In the genomic region with DNA sequence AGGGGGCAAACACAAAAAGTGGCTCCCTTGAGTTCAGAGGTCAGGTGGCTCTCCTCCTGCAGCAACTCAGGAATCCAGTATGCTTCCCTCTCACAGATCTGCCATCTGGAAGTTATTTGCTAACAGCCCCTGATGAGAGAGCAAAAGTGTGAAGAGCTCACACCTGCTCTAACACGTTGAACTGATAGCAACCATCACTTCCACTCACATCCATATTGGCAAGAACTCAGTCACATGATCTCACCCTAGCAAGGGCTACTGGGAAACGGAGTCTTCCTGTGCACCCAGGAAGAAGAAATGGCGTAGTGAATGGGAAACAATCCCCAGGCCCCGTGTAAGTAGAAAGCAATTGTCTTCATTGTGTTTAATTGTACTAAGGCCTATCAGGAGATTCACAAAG, we compare ENCODE assay signal across 15 cellular contexts. TPM values are rescaled to one million over a fixed set of nuclear protein-coding genes. Genes with fewer than 3 reads are reported as not detected.
DNase-seq lines count a peak whose midpoint lies in the region; ATAC-seq and TF ChIP-seq lines count a peak whose summit lies in the region.
"Had no signal": no experiment of that assay in that cellular context is flagged by ENCODE, and none has a peak within 500 bp of the region (broad histone marks: within the 10 kb centered on the region; RNA-seq: fewer than 3 reads in every experiment).

No MANE protein-coding gene starts in this region.

- H2BK12ac ChIP-seq in neuronal stem cell (ENCODE audit: low read length), result no peak overlapping the region

- intact Hi-C loops in Panc1 (cut with micrococcal nuclease; ENCODE audit: unreplicated experiment) (no loop called here), prostate gland (cut with DNase I) (no loop called here)

- WGBS in neuronal stem cell (ENCODE audit: extremely low coverage in 2 of 2, insufficient read length in 2 of 2, insufficient replicate concordance in 1 of 2), 2 donors, result no CpG with 5 or more reads among the region's 4 CpGs
- WGBS in prostate gland, result 83% methylated on average over 4 of the region's 4 CpGs

- H2BK5ac ChIP-seq in neuronal stem cell (ENCODE audit: low read length), result no peak overlapping the region

- BruUV-seq in Panc1 (replicated peaks; lab: Mats Ljungman, UMichigan), result no TSS peak

- no peak overlapping the region for H3K23ac ChIP-seq in neuronal stem cell (ENCODE audit: low read depth, low read length, poor library complexity)

- H3K4ac ChIP-seq in neuronal stem cell (ENCODE audit: low read length), result no peak overlapping the region

- no peak overlapping the region for H3K14ac ChIP-seq in neuronal stem cell (ENCODE audit: low read length)

- TF ChIP-seq EP300 in Ishikawa (IDR thresholded peaks at IDR 0.05; ENCODE audit: borderline replicate concordance), result no peak

- H2AK5ac ChIP-seq in neuronal stem cell (ENCODE audit: low read depth, low read length), result no peak overlapping the region

- CTCF ChIA-PET in Panc1 (lab: Charles Lee), result interaction anchor here (0.6 kb wide), 2 partner anchors 152 to 243 kb away, joined by 3 to 6 read pairs; no protein-coding TSS in a partner anchor

- H2AFZ ChIP-seq in neuronal stem cell (ENCODE audit: low read length), result peak overlapping the region; percentile 75
- H2AFZ ChIP-seq: GM23248 had no signal

- H3K79me1 ChIP-seq in neuronal stem cell (ENCODE audit: low read depth, low read length), result no peaks in the 10 kb centered on the region

- peak; percentile 15 for DNase-seq in NCI-H82 (lab: John Stamatoyannopoulos, UW)
- DNase-seq in NCI-H82 treated with DMSO at 0.1 percent for 48 hours (lab: John Stamatoyannopoulos, UW; ENCODE audit: unreplicated experiment), result no peak
- no peak for DNase-seq in Panc1 (ENCODE audit: low read depth, low spot score)
- no peak for DNase-seq in neuronal stem cell (ENCODE audit: low spot score)
- no peak for DNase-seq in SK-N-DZ (ENCODE audit: low spot score)
- no peak for DNase-seq in prostate gland (ENCODE audit: low spot score)
- DNase-seq: BE2C; CD4-positive, alpha-beta memory T cell; GM23248; NCI-H1436; NCI-H526; Peyer's patch; Right ventricle myocardium superior; T-helper 2 cell had no signal

- H3K4me1 ChIP-seq in Panc1 (ENCODE audit: control insufficient read depth, insufficient read depth, low read length) (peaks cover 16% of the 10 kb centered on the region), neuronal stem cell (ENCODE audit: control insufficient read depth in 2 of 2, insufficient read depth in 1 of 2, low read depth in 1 of 2, low read length in 2 of 2) (peaks cover 0 to 8% of the 10 kb centered on the region in 2 donors), prostate gland (replicated peaks) (no peaks in the 10 kb centered on the region)
- H3K4me1 ChIP-seq: BE2C had no signal

- H3K4me3 ChIP-seq in Panc1 (ENCODE audit: low read depth in 2 of 2, low read length in 2 of 2) (no peak overlapping the region), neuronal stem cell (ENCODE audit: low read length in 2 of 2) (no peak overlapping the region), prostate gland (no peak overlapping the region)
- H3K4me3 ChIP-seq: GM23248, Peyer's patch had no signal

- H4K91ac ChIP-seq in neuronal stem cell (ENCODE audit: low read depth, low read length, poor library complexity), result no peak overlapping the region

- no peak overlapping the region for H3K18ac ChIP-seq in neuronal stem cell (ENCODE audit: low read length)

- TF ChIP-seq RAD21 in Ishikawa (IDR thresholded peaks at IDR 0.05; ENCODE audit: low read depth), result no peak

- TF ChIP-seq POLR2A in prostate gland (IDR thresholded peaks at IDR 0.05), result no peak

- H3K27ac ChIP-seq in Panc1 (ENCODE audit: low read length) (peak overlapping the region; percentile 11; the same call in 1 of the 2 replicates), neuronal stem cell (replicated peaks; ENCODE audit: low read length) (no peak overlapping the region), prostate gland (no peak overlapping the region)
- H3K27ac ChIP-seq: GM23248, Peyer's patch had no signal

- H3K36me3 ChIP-seq in Panc1 (ENCODE audit: control insufficient read depth, insufficient read depth, low read length) (no peaks in the 10 kb centered on the region), neuronal stem cell (replicated peaks in 1 of 2; ENCODE audit: control insufficient read depth in 2 of 2, insufficient read depth in 2 of 2, low read length in 2 of 2) (no peaks in the 10 kb centered on the region), prostate gland (no peaks in the 10 kb centered on the region)
- H3K36me3 ChIP-seq: BE2C, Peyer's patch had no signal

- no peak overlapping the region for H2BK15ac ChIP-seq in neuronal stem cell (ENCODE audit: low read length)

- H3K27me3 ChIP-seq in Panc1 (ENCODE audit: control insufficient read depth, insufficient read depth, low read length) (no peaks in the 10 kb centered on the region), neuronal stem cell (ENCODE audit: control insufficient read depth in 3 of 3, insufficient read depth in 3 of 3, low read depth in 1 of 3, low read length in 3 of 3) (peaks cover 0 to 3% (median 0%) of the 10 kb centered on the region in 3 experiments), prostate gland (replicated peaks; ENCODE audit: insufficient read depth) (no peaks in the 10 kb centered on the region)
- H3K27me3 ChIP-seq: BE2C, Peyer's patch had no signal

- no peak overlapping the region for H2BK120ac ChIP-seq in neuronal stem cell (ENCODE audit: low read depth, low read length)

- TF ChIP-seq CTCF in Panc1 (IDR thresholded peaks at IDR 0.05) (no peak), prostate gland (IDR thresholded peaks at IDR 0.05) (no peak)

- H3K4me2 ChIP-seq in neuronal stem cell (ENCODE audit: insufficient read depth, low read length, poor library complexity, severe bottlenecking), result no peak overlapping the region

- ATAC-seq in Panc1, result no peak

- POLR2A ChIA-PET in Panc1 (lab: Charles Lee), result no interaction called here

- no peak overlapping the region for H3K9ac ChIP-seq in neuronal stem cell (ENCODE audit: low read depth, low read length, poor library complexity)
- H3K9ac ChIP-seq: GM23248 had no signal

- H4K8ac ChIP-seq in neuronal stem cell (ENCODE audit: low read depth, low read length), result no peak overlapping the region

- in situ Hi-C loops in Panc1 (cut with HindIII; ENCODE audit: low pct_unique_long_range_greater_than_20kb, low sequenced_read_pairs), result no loop called here

- H3K9me3 ChIP-seq in Panc1 (ENCODE audit: control insufficient read depth, insufficient read depth, low read depth, low read length), result no peaks in the 10 kb centered on the region
- no peaks in the 10 kb centered on the region for H3K9me3 ChIP-seq in neuronal stem cell (replicated peaks in 1 of 2; ENCODE audit: control insufficient read depth in 2 of 2, insufficient read depth in 1 of 2, low read depth in 1 of 2, low read length in 2 of 2)
- H3K9me3 ChIP-seq in prostate gland, result no peaks in the 10 kb centered on the region
- H3K9me3 ChIP-seq: BE2C, Peyer's patch had no signal

TF ChIP-seq in Ishikawa, 13 proteins besides CTCF, POLR2A, EP300 and RAD21:
- TF ChIP-seq CEBPB (IDR thresholded peaks at IDR 0.05) (no peak), CREB1 (IDR thresholded peaks at IDR 0.05; ENCODE audit: low read depth) (no peak)
- TF ChIP-seq, protein P1, sequence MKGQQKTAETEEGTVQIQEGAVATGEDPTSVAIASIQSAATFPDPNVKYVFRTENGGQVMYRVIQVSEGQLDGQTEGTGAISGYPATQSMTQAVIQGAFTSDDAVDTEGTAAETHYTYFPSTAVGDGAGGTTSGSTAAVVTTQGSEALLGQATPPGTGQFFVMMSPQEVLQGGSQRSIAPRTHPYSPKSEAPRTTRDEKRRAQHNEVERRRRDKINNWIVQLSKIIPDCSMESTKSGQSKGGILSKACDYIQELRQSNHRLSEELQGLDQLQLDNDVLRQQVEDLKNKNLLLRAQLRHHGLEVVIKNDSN (IDR thresholded peaks at IDR 0.05), result peak; percentile 85

RNA-seq across cellular contexts. Expression of a gene that starts 20.7 kb away (rescaled TPM):
- total RNA-seq in Panc1 (2021; ENCODE audit: unreplicated experiment) (11.3 TPM), prostate gland (1 to 10 TPM; 4.3 to 5.2 TPM)
- polyA plus RNA-seq in Panc1 (2012; ENCODE audit: insufficient read length), result 49.4 TPM
- 1.7 TPM for polyA plus RNA-seq in neuronal stem cell (2013, experiment 1 of 2)
- 1.7 TPM for polyA plus RNA-seq in neuronal stem cell (2013, experiment 2 of 2)
- polyA plus RNA-seq in SK-N-DZ (2014; cell fraction: cytosol; rRNA removed), result 0.12 and 0.20 TPM in 2 replicates
- not detected in 2 replicates for polyA plus RNA-seq in SK-N-DZ (2014; cell fraction: nucleus; rRNA removed)
